ENCODE assay signal across 10 cellular contexts in the genomic region with DNA sequence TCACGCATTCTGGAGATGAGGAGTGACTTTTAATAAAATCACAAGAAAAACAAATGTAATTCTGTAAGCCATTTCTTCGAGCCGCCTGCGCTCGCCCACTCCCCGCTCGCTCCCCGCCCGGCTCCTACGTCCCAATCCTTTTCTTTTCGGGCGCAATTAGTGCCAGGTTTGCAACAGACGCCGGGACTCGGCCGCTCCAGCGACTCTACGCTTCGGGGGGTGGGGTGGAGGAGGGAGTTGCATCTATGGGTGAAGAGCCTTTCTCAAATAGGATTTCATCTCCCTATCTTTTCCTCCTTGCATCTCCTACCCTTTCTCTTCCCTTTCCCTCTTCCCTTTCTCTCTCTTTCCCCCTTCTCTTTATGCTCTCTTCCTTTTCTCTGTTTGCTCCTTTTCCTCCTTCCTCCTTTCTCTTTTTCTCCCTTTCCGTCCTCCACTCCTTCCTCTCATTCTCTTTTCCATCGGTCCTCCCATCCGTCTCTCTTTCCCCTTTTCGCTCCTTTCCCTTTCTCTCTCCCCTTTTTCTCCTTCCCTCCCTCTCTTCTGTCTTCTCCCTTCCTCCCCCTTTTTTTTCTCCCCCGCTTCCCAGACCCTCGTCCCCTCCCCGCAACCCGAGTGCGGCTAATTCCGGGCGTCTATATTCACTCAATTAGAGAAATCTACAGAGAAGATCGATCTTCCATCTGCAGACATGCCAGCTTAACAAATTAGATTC. TPM values are rescaled to one million over a fixed set of nuclear protein-coding genes. Genes with fewer than 3 reads are reported as not detected.
DNase-seq lines count a peak whose midpoint lies in the region; ATAC-seq and TF ChIP-seq lines count a peak whose summit lies in the region.
"Had no signal": no experiment of that assay in that cellular context is flagged by ENCODE, and none has a peak within 500 bp of the region (broad histone marks: within the 10 kb centered on the region; RNA-seq: fewer than 3 reads in every experiment).

No MANE protein-coding gene starts in this region.

- H3K27me3 Mint-ChIP-seq in GM23338 (ENCODE audit: insufficient read depth, low read depth, poor library complexity) (peaks cover 95% of the 10 kb centered on the region), naive B cell (peaks cover 82 to 89% (median 88%) of the 10 kb centered on the region in 3 donors)
- H3K27me3 Mint-ChIP-seq in activated CD8-positive, alpha-beta T cell treated with anti-CD3 and anti-CD28 coated beads for 36 hours: peaks cover 82% of the 10 kb centered on the region

- H3K36me3 Mint-ChIP-seq in GM23338 (ENCODE audit: low read depth) (no peaks in the 10 kb centered on the region; the same call in 2 of the 3 replicates), naive B cell (peaks cover 14 to 15% of the 10 kb centered on the region in 2 donors)
- H3K36me3 Mint-ChIP-seq in activated CD8-positive, alpha-beta T cell treated with anti-CD3 and anti-CD28 coated beads for 36 hours (ENCODE audit: low read depth): peaks cover 5% of the 10 kb centered on the region

- CTCF ChIA-PET in activated CD8-positive, alpha-beta T cell treated with anti-CD3 and anti-CD28 coated beads for 36 hours (lab: Charles Lee): no interaction called here

- POLR2A ChIA-PET in activated CD8-positive, alpha-beta T cell treated with anti-CD3 and anti-CD28 coated beads for 36 hours (lab: Charles Lee): no interaction called here

- H3K27ac Mint-ChIP-seq in GM23338 (no peak overlapping the region), naive B cell (peak overlapping the region in 5 of 6 donors; percentile 74 to 97 (median 81))
- no peak overlapping the region for H3K27ac Mint-ChIP-seq in activated CD8-positive, alpha-beta T cell treated with anti-CD3 and anti-CD28 coated beads for 36 hours

- WGBS in spleen, 5 donors: 12 to 13% (median 12%) methylated on average over 31 of the region's 31 CpGs

- no peaks in the 10 kb centered on the region for H3K9me2 ChIP-seq in GM23338 (ENCODE audit: insufficient read depth)

- DNase-seq in DMS79 treated with DMSO at 0.1 percent for 48 hours (lab: John Stamatoyannopoulos, UW) (peak; percentile 9), DMS79 (lab: John Stamatoyannopoulos, UW) (no peak), GM23338 (ENCODE audit: low spot score) (peak; percentile 84), naive B cell (no peak), spleen (no peak), 8988T (no peak)
- DNase-seq in activated CD8-positive, alpha-beta T cell treated with anti-CD3 and anti-CD28 coated beads for 36 hours: no peak
- DNase-seq: uterus had no signal

- H2AFZ ChIP-seq in GM23338: no peak overlapping the region

- H3K9me3 ChIP-seq in spleen: peaks cover 0 to 13% (median 0%) of the 10 kb centered on the region in 8 donors
- H3K9me3 ChIP-seq: uterus had no signal

- peak overlapping the region; percentile 69 for H3K4me3 Mint-ChIP-seq in GM23338
- H3K4me3 Mint-ChIP-seq in activated CD8-positive, alpha-beta T cell treated with anti-CD3 and anti-CD28 coated beads for 36 hours: peak overlapping the region; percentile 15
- peak overlapping the region; percentile 42 to 87 (median 76) for H3K4me3 Mint-ChIP-seq in naive B cell

- H3K4me1 ChIP-seq in GM23338 (ENCODE audit: insufficient read depth) (peaks cover 40% of the 10 kb centered on the region), spleen (peaks cover 0 to 43% (median 33%) of the 10 kb centered on the region in 6 donors)

- H3K79me2 ChIP-seq in GM23338 (replicated peaks; ENCODE audit: insufficient read depth): no peaks in the 10 kb centered on the region

- no peak for TF ChIP-seq POLR2A in spleen (IDR thresholded peaks at IDR 0.05)

- H3K36me3 ChIP-seq in GM23338 (ENCODE audit: insufficient read depth): no peaks in the 10 kb centered on the region
- H3K36me3 ChIP-seq in spleen: no peaks in the 10 kb centered on the region
- H3K36me3 ChIP-seq: uterus had no signal

- peak overlapping the region; percentile 52 for H3K4me3 ChIP-seq in GM23338
- H3K4me3 ChIP-seq in spleen: peak overlapping the region in 3 of 8 donors; percentile 26 to 67 (median 28)
- H3K4me3 ChIP-seq: uterus had no signal

- H3K9me3 Mint-ChIP-seq in GM23338 (no peaks in the 10 kb centered on the region; the same call in 2 of the 3 replicates), naive B cell (peaks cover 4 to 41% (median 22%) of the 10 kb centered on the region in 7 donors)
- no peaks in the 10 kb centered on the region for H3K9me3 Mint-ChIP-seq in activated CD8-positive, alpha-beta T cell treated with anti-CD3 and anti-CD28 coated beads for 36 hours

- H3K4me1 Mint-ChIP-seq in GM23338: peaks cover 34% of the 10 kb centered on the region
- peaks cover 25% of the 10 kb centered on the region for H3K4me1 Mint-ChIP-seq in activated CD8-positive, alpha-beta T cell treated with anti-CD3 and anti-CD28 coated beads for 36 hours (ENCODE audit: low read depth)
- H3K4me1 Mint-ChIP-seq in naive B cell: peaks cover 14 to 23% (median 20%) of the 10 kb centered on the region in 3 donors

- TF ChIP-seq CTCF in GM23338 (conservative IDR thresholded peaks at IDR 0.05; ENCODE audit: low read depth in 2 of 2): no peak
- TF ChIP-seq CTCF in activated CD8-positive, alpha-beta T cell treated with anti-CD3 and anti-CD28 coated beads for 36 hours (IDR thresholded peaks at IDR 0.05): no peak
- TF ChIP-seq CTCF in spleen (IDR thresholded peaks at IDR 0.05 in 8 of 11, conservative IDR thresholded peaks at IDR 0.05 in 3 of 11): no peak

- intact Hi-C loops in activated CD8-positive, alpha-beta T cell treated with anti-CD3 and anti-CD28 coated beads for 36 hours (cut with micrococcal nuclease): loop anchor here (10.0 kb wide), 1 partner anchor 200 kb away; no protein-coding TSS in a partner anchor
- intact Hi-C loops in spleen (cut with DNase I; ENCODE audit: low total_unique reads): loop anchor here (10.0 kb wide), 1 partner anchor 360 kb away; no protein-coding TSS in a partner anchor

- ATAC-seq in GM23338 (peak; percentile 15), naive B cell (ENCODE audit: low read depth in 2 of 2) (no peak), GM19035 (IDR thresholded peaks at IDR 0.05; ENCODE audit: unreplicated experiment) (no peak)
- no peak for ATAC-seq in activated CD8-positive, alpha-beta T cell treated with anti-CD3 and anti-CD28 coated beads for 36 hours

- H3K27me3 ChIP-seq in GM23338 (ENCODE audit: insufficient read depth): peaks cover 100% of the 10 kb centered on the region
- peaks cover 21 to 95% (median 71%) of the 10 kb centered on the region in 7 donors for H3K27me3 ChIP-seq in spleen (replicated peaks in 1 of 7)

- H4K20me1 ChIP-seq in GM23338 (replicated peaks; ENCODE audit: insufficient read depth): peaks cover 33% of the 10 kb centered on the region

- peak overlapping the region; percentile 77 for H3K4me2 ChIP-seq in GM23338

- H3K27ac ChIP-seq in GM23338 (ENCODE audit: low read depth): no peak overlapping the region
- no peak overlapping the region for H3K27ac ChIP-seq in spleen
- H3K27ac ChIP-seq: uterus had no signal

- H3F3A ChIP-seq in GM23338 (replicated peaks; ENCODE audit: low read depth): peaks cover 11% of the 10 kb centered on the region

TF ChIP-seq in GM23338, 12 proteins besides CTCF, POLR2A, EP300 and RAD21:
- TF ChIP-seq EZH2phosphoT487 (IDR thresholded peaks at IDR 0.05; ENCODE audit: unreplicated experiment) (peak; percentile 30), ZNF114 (CRISPR knock-in tag; IDR thresholded peaks at IDR 0.05) (no peak), EZH2 (IDR thresholded peaks at IDR 0.05; ENCODE audit: low read depth, unreplicated experiment) (peak; percentile 86)

RNA-seq across cellular contexts. Expression of a gene that starts 6.1 kb away (rescaled TPM):
- not detected in 2 replicates for total RNA-seq in GM23338 (2014; rRNA removed; shearing (Covaris generic))
- polyA plus RNA-seq in GM23338 (2016; fragmentation: Nextera tagmentation; extraction: Ambion mirVana) (not detected in 2 replicates), naive B cell (ENCODE audit: low read depth in 6 of 6) (not detected), spleen (not detected)
- not detected for total RNA-seq in activated CD8-positive, alpha-beta T cell treated with anti-CD3 and anti-CD28 coated beads for 36 hours
- total RNA-seq in spleen: not detected
- total RNA-seq: activated CD8-positive, alpha-beta memory T cell treated with anti-CD3 and anti-CD28 coated beads for 36 hours; uterus had no signal

Comparison
In these comparisons a context has a peak if more than half of its experiments do, and no peak if none do; other contexts are left out.
1. DNase-seq: peak in DMS79 treated with DMSO at 0.1 percent for 48 hours (single experiment) and GM23338 (single experiment); none in DMS79 (single experiment), activated CD8-positive, alpha-beta T cell treated with anti-CD3 and anti-CD28 coated beads for 36 hours (single experiment), naive B cell (single experiment), spleen (single experiment) and 8988T (single experiment).
2. H3K27ac Mint-ChIP-seq: peak in naive B cell (5 of 6); none in GM23338 (single experiment) and activated CD8-positive, alpha-beta T cell treated with anti-CD3 and anti-CD28 coated beads for 36 hours (single experiment).
3. H3K4me3 Mint-ChIP-seq: peak in every context shown above with its lines; median percentile 76 in naive B cell; 69 in GM23338; 15 in activated CD8-positive, alpha-beta T cell treated with anti-CD3 and anti-CD28 coated beads for 36 hours.